Comparison of ENCODE assay signal across 1 cellular context in genomic region chr9:136364942-136365774, GRCh38.
TF ChIP-seq lines count a peak whose summit lies in the region.

No MANE protein-coding gene starts in this region.

TF ChIP-seq in K562, 482 proteins besides CTCF, POLR2A, EP300 and RAD21 (continued from another document and continues in another):
- TF ChIP-seq, protein P1, sequence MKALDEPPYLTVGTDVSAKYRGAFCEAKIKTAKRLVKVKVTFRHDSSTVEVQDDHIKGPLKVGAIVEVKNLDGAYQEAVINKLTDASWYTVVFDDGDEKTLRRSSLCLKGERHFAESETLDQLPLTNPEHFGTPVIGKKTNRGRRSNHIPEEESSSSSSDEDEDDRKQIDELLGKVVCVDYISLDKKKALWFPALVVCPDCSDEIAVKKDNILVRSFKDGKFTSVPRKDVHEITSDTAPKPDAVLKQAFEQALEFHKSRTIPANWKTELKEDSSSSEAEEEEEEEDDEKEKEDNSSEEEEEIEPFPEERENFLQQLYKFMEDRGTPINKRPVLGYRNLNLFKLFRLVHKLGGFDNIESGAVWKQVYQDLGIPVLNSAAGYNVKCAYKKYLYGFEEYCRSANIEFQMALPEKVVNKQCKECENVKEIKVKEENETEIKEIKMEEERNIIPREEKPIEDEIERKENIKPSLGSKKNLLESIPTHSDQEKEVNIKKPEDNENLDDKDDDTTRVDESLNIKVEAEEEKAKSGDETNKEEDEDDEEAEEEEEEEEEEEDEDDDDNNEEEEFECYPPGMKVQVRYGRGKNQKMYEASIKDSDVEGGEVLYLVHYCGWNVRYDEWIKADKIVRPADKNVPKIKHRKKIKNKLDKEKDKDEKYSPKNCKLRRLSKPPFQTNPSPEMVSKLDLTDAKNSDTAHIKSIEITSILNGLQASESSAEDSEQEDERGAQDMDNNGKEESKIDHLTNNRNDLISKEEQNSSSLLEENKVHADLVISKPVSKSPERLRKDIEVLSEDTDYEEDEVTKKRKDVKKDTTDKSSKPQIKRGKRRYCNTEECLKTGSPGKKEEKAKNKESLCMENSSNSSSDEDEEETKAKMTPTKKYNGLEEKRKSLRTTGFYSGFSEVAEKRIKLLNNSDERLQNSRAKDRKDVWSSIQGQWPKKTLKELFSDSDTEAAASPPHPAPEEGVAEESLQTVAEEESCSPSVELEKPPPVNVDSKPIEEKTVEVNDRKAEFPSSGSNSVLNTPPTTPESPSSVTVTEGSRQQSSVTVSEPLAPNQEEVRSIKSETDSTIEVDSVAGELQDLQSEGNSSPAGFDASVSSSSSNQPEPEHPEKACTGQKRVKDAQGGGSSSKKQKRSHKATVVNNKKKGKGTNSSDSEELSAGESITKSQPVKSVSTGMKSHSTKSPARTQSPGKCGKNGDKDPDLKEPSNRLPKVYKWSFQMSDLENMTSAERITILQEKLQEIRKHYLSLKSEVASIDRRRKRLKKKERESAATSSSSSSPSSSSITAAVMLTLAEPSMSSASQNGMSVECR (CRISPR knock-in tag; IDR thresholded peaks at IDR 0.05), result 0 out of 2 replicates have a peak, but pooled peaks have one; percentile 30
- no peak for TF ChIP-seq KDM1A (IDR thresholded peaks at IDR 0.05)
- TF ChIP-seq, protein P2, sequence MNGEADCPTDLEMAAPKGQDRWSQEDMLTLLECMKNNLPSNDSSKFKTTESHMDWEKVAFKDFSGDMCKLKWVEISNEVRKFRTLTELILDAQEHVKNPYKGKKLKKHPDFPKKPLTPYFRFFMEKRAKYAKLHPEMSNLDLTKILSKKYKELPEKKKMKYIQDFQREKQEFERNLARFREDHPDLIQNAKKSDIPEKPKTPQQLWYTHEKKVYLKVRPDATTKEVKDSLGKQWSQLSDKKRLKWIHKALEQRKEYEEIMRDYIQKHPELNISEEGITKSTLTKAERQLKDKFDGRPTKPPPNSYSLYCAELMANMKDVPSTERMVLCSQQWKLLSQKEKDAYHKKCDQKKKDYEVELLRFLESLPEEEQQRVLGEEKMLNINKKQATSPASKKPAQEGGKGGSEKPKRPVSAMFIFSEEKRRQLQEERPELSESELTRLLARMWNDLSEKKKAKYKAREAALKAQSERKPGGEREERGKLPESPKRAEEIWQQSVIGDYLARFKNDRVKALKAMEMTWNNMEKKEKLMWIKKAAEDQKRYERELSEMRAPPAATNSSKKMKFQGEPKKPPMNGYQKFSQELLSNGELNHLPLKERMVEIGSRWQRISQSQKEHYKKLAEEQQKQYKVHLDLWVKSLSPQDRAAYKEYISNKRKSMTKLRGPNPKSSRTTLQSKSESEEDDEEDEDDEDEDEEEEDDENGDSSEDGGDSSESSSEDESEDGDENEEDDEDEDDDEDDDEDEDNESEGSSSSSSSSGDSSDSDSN (IDR thresholded peaks at IDR 0.05; ENCODE audit: borderline replicate concordance in 1 of 2, low read depth in 2 of 2, low read length in 2 of 2), result no peak
- TF ChIP-seq ELK1 (CRISPR knock-in tag; IDR thresholded peaks at IDR 0.05), result no peak
- no peak for TF ChIP-seq MAFK (IDR thresholded peaks at IDR 0.05; ENCODE audit: low read length)
- no peak for TF ChIP-seq ZNF41 (CRISPR knock-in tag; conservative IDR thresholded peaks at IDR 0.05)
- TF ChIP-seq, protein P3, sequence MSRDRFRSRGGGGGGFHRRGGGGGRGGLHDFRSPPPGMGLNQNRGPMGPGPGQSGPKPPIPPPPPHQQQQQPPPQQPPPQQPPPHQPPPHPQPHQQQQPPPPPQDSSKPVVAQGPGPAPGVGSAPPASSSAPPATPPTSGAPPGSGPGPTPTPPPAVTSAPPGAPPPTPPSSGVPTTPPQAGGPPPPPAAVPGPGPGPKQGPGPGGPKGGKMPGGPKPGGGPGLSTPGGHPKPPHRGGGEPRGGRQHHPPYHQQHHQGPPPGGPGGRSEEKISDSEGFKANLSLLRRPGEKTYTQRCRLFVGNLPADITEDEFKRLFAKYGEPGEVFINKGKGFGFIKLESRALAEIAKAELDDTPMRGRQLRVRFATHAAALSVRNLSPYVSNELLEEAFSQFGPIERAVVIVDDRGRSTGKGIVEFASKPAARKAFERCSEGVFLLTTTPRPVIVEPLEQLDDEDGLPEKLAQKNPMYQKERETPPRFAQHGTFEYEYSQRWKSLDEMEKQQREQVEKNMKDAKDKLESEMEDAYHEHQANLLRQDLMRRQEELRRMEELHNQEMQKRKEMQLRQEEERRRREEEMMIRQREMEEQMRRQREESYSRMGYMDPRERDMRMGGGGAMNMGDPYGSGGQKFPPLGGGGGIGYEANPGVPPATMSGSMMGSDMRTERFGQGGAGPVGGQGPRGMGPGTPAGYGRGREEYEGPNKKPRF (IDR thresholded peaks at IDR 0.05; ENCODE audit: low read depth, low read length), result no peak
- TF ChIP-seq, protein P4, sequence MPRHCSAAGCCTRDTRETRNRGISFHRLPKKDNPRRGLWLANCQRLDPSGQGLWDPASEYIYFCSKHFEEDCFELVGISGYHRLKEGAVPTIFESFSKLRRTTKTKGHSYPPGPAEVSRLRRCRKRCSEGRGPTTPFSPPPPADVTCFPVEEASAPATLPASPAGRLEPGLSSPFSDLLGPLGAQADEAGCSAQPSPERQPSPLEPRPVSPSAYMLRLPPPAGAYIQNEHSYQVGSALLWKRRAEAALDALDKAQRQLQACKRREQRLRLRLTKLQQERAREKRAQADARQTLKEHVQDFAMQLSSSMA (CRISPR knock-in tag; IDR thresholded peaks at IDR 0.05), result no peak
- TF ChIP-seq ZNF121 (CRISPR knock-in tag; conservative IDR thresholded peaks at IDR 0.05), result no peak
- no peak for TF ChIP-seq CSDE1 (IDR thresholded peaks at IDR 0.05)
- no peak for TF ChIP-seq ZBTB49 (CRISPR knock-in tag; IDR thresholded peaks at IDR 0.05; ENCODE audit: borderline replicate concordance)
- peak; percentile 80 for TF ChIP-seq POLR2AphosphoS2 (IDR thresholded peaks at IDR 0.05; ENCODE audit: low read length)
- TF ChIP-seq, protein P5, sequence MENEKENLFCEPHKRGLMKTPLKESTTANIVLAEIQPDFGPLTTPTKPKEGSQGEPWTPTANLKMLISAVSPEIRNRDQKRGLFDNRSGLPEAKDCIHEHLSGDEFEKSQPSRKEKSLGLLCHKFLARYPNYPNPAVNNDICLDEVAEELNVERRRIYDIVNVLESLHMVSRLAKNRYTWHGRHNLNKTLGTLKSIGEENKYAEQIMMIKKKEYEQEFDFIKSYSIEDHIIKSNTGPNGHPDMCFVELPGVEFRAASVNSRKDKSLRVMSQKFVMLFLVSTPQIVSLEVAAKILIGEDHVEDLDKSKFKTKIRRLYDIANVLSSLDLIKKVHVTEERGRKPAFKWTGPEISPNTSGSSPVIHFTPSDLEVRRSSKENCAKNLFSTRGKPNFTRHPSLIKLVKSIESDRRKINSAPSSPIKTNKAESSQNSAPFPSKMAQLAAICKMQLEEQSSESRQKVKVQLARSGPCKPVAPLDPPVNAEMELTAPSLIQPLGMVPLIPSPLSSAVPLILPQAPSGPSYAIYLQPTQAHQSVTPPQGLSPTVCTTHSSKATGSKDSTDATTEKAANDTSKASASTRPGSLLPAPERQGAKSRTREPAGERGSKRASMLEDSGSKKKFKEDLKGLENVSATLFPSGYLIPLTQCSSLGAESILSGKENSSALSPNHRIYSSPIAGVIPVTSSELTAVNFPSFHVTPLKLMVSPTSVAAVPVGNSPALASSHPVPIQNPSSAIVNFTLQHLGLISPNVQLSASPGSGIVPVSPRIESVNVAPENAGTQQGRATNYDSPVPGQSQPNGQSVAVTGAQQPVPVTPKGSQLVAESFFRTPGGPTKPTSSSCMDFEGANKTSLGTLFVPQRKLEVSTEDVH (IDR thresholded peaks at IDR 0.05; ENCODE audit: low read depth, partially characterized antibody), result no peak
- TF ChIP-seq DDX20 (tag; IDR thresholded peaks at IDR 0.05; ENCODE audit: low read depth), result no peak
- no peak for TF ChIP-seq ELF1 (tag; IDR thresholded peaks at IDR 0.05)
- TF ChIP-seq ZC3H11A (IDR thresholded peaks at IDR 0.05; ENCODE audit: low read depth, low read length), result no peak
- no peak for TF ChIP-seq CHAMP1 (IDR thresholded peaks at IDR 0.05)
- no peak for TF ChIP-seq HINFP (tag; conservative IDR thresholded peaks at IDR 0.05; ENCODE audit: low read depth)
- TF ChIP-seq BRD9 (IDR thresholded peaks at IDR 0.05; ENCODE audit: low read depth, partially characterized antibody), result no peak
- TF ChIP-seq ZBTB33 (CRISPR knock-in tag; IDR thresholded peaks at IDR 0.05), result peak; percentile 95
- TF ChIP-seq WHSC1 (IDR thresholded peaks at IDR 0.05; ENCODE audit: low read length), result no peak
- TF ChIP-seq ZNF316 (IDR thresholded peaks at IDR 0.05), result no peak
- TF ChIP-seq ZNF449 (CRISPR knock-in tag; IDR thresholded peaks at IDR 0.05), result no peak
- no peak for TF ChIP-seq ETV1 (tag; conservative IDR thresholded peaks at IDR 0.05; ENCODE audit: low read depth)
- TF ChIP-seq EP400 (IDR thresholded peaks at IDR 0.05), result no peak
- TF ChIP-seq JUND (IDR thresholded peaks at IDR 0.05; ENCODE audit: borderline replicate concordance, low read depth, low read length), result no peak
- no peak for TF ChIP-seq JUND (tag; IDR thresholded peaks at IDR 0.05; ENCODE audit: borderline replicate concordance, low read depth, low read length)
- TF ChIP-seq TRIM28 (IDR thresholded peaks at IDR 0.05), result no peak
- no peak for TF ChIP-seq HNRNPL (IDR thresholded peaks at IDR 0.05; ENCODE audit: low read depth, low read length)
